26 cellular contexts compared by ENCODE assay signal in the genomic region with DNA sequence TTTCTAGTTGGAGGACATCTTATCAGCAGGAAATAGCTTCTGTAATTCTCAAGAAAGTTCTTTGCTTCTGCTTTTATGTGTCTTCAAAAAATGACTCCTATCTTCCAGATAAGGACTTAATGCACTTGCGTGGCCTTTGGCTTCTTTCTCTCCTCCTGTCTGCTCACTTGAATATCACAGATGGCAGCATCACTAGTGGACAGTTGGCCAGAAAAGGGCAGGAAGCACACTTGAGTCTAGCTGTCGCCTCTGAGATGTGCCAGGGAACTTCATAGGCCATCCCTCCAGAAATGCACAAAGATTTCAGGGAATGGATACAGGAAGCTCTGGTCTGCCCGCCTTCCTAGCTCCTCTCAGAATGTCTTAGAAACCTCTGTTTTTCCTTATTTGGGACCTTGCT. TPM values are rescaled to one million over a fixed set of nuclear protein-coding genes. Genes with fewer than 3 reads are reported as not detected.
A peak's percentile ranks its signal among the peaks of the same experiment; 100 is the strongest.
DNase-seq lines count a peak whose midpoint lies in the region; ATAC-seq and TF ChIP-seq lines count a peak whose summit lies in the region.
"Had no signal": no experiment of that assay in that cellular context is flagged by ENCODE, and none has a peak within 500 bp of the region (broad histone marks: within the 10 kb centered on the region; RNA-seq: fewer than 3 reads in every experiment).

No MANE protein-coding gene starts in this region.

- WGBS in spleen, 5 donors: 65 to 86% (median 80%) methylated on average over 3 of the region's 3 CpGs

- H3K27me3 ChIP-seq in right atrium auricular region (no peaks in the 10 kb centered on the region), spleen (replicated peaks in 1 of 7) (no peaks in the 10 kb centered on the region)

- no peak for TF ChIP-seq POLR2A in spleen (IDR thresholded peaks at IDR 0.05)

- peaks cover 0 to 10% of the 10 kb centered on the region in 2 donors for H3K4me1 ChIP-seq in right atrium auricular region
- peaks cover 0 to 68% (median 21%) of the 10 kb centered on the region in 6 donors for H3K4me1 ChIP-seq in spleen
- H3K4me1 ChIP-seq: HAP-1 had no signal

- H3K36me3 ChIP-seq in right atrium auricular region (peaks cover 80% of the 10 kb centered on the region), spleen (peaks cover 2 to 100% (median 90%) of the 10 kb centered on the region in 6 donors)

- TF ChIP-seq CTCF in right atrium auricular region (IDR thresholded peaks at IDR 0.05): no peak
- TF ChIP-seq CTCF in spleen (IDR thresholded peaks at IDR 0.05 in 8 of 11, conservative IDR thresholded peaks at IDR 0.05 in 3 of 11): no peak

- no peak overlapping the region for H3K4me3 ChIP-seq in right atrium auricular region
- H3K4me3 ChIP-seq in spleen: no peak overlapping the region
- H3K4me3 ChIP-seq: GM23248, HAP-1, PC-9 had no signal

- ATAC-seq in left cardiac atrium: no peak

- H3K9me3 ChIP-seq in right atrium auricular region (no peaks in the 10 kb centered on the region), spleen (no peaks in the 10 kb centered on the region)
- H3K9me3 ChIP-seq: HAP-1 had no signal

- intact Hi-C loops in left cardiac atrium (cut with DNase I) (no loop called here), spleen (cut with DNase I; ENCODE audit: low total_unique reads) (no loop called here)

- DNase-seq in left cardiac atrium (peak; percentile 14), right atrium auricular region (ENCODE audit: low spot score) (no peak), OCI-M1 (lab: John Stamatoyannopoulos, UW) (peak; percentile 78), cerebellar cortex (ENCODE audit: low spot score) (peak; percentile 78), spleen (peak; percentile 10), NCI-H524 (lab: John Stamatoyannopoulos, UW) (no peak), NCI-H1417 treated with DMSO at 0.1 percent for 48 hours (lab: John Stamatoyannopoulos, UW) (no peak)
- DNase-seq: COR-L47, DMS 273 treated with DMSO at 0.1 percent for 48 hours, DMS79 treated with DMSO at 0.1 percent for 48 hours, GM23248, KG1, MV-4-11, NCI-H1105 treated with DMSO at 0.1 percent for 48 hours, NCI-H1694, NCI-H2081, NCI-H2171 treated with DMSO at 0.1 percent for 48 hours, NCI-H446, NCI-H526 treated with DMSO at 0.1 percent for 48 hours, PC-9, RPMI8226, SHP77, SW 1271 had no signal

- no peak overlapping the region for H3K27ac ChIP-seq in right atrium auricular region
- H3K27ac ChIP-seq in spleen: peak overlapping the region in 1 of 8 donors; percentile 23
- H3K27ac ChIP-seq: C4-2B, GM23248, PC-9 had no signal

RNA-seq across cellular contexts. Expression of a gene that starts 22.3 kb away (rescaled TPM):
- total RNA-seq in left cardiac atrium (10 to 100 TPM; 13.9 to 16.1 TPM), right atrium auricular region (10 to 100 TPM in 1 of 2 donors, 1 to 10 TPM in 1; 9.0 to 11.1 TPM), spleen (10 to 100 TPM in 3 of 7 donors, 1 to 10 TPM in 4; 4.0 to 24.2 (median 9.2) TPM)
- 10 to 100 TPM in 1 of 3 donors, 1 to 10 TPM in 2; 3.1 to 14.9 (median 3.8) TPM for polyA plus RNA-seq in spleen
- total RNA-seq: HT1080 had no signal

RNA-seq across cellular contexts. Expression of a gene that starts 35.2 kb away (rescaled TPM):
- total RNA-seq in left cardiac atrium: 10 to 100 TPM; 66.5 to 85.9 TPM
- total RNA-seq in right atrium auricular region: 10 to 100 TPM; 71.7 to 77.1 TPM
- total RNA-seq in spleen: 100 to 1,000 TPM in 2 of 7 donors, 10 to 100 TPM in 5; 76.8 to 117 (median 87.7) TPM
- polyA plus RNA-seq in spleen: 10 to 100 TPM; 34.9 to 49.3 (median 35.8) TPM

RNA-seq across cellular contexts. Expression of a gene that starts 38.9 kb away (rescaled TPM):
- total RNA-seq in left cardiac atrium (10 to 100 TPM; 11.9 to 15.3 TPM), right atrium auricular region (10 to 100 TPM; 10.8 to 16.6 TPM), spleen (10 to 100 TPM; 31.3 to 42.8 (median 36.7) TPM)
- 10 to 100 TPM in 1 of 3 donors, 1 to 10 TPM in 2; 4.7 to 10.7 (median 6.7) TPM for polyA plus RNA-seq in spleen

RNA-seq across cellular contexts. Expression of a gene that starts 49.2 kb away (rescaled TPM):
- total RNA-seq in left cardiac atrium (100 to 1,000 TPM; 302 to 316 TPM), right atrium auricular region (100 to 1,000 TPM; 379 to 436 TPM), spleen (100 to 1,000 TPM; 241 to 328 (median 311) TPM)
- polyA plus RNA-seq in spleen: 100 to 1,000 TPM; 105 to 185 (median 126) TPM

Comparison
In these comparisons a context has a peak if more than half of its experiments do, and no peak if none do; other contexts are left out.
1. DNase-seq: peak in left cardiac atrium (single experiment), OCI-M1 (single experiment), cerebellar cortex (single experiment) and spleen (single experiment); none in right atrium auricular region (single experiment), NCI-H524 (0 of 2) and NCI-H1417 treated with DMSO at 0.1 percent for 48 hours (single experiment).